Comparison of ENCODE assay signal across 30 cellular contexts in the genomic region with DNA sequence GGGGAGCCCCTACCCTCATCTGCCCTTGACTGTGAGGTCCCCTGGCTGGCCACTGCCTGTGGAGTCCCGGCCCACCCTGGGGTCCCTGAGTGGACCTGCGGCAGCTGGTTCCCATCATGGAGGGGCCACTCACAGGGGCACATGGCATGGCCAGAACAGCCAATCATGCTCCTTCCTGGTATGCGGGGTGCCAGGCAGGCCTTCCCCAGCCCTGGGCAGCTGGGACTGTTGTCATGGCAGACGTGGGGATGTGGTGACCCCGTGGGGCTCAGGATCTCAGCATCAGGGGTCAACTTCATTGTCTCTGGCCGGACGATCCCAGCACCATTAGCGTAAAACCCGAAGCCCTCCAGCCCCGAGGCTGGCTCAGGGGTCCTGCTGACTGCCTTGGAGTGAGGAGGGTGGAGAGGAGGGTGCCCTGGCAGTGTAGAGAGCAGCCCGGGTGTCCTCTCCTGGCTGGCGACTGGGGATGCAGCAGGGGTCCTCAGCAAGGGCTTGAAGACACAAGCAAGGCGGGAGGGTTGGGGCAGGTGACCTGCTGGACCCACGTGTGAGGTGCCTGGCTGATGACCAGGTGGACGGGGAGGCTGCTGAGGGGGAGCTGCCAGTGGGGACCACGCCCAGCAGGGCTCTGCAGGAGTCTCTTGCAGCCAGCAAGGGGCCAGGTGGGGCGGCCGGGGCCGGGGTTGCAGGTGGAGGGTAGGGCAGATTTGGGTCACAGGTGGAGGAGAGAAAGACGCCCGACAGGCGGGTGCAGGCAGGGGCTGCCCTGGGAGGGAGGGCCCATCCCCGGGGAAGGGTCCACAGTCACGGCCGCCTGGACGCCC. TPM values are rescaled to one million over a fixed set of nuclear protein-coding genes. Genes with fewer than 3 reads are reported as not detected.
DNase-seq lines count a peak whose midpoint lies in the region; ATAC-seq, FAIRE-seq and TF ChIP-seq lines count a peak whose summit lies in the region.
"Had no signal": no experiment of that assay in that cellular context is flagged by ENCODE, and none has a peak within 500 bp of the region (broad histone marks: within the 10 kb centered on the region; RNA-seq: fewer than 3 reads in every experiment).

No MANE protein-coding gene starts in this region.

- FAIRE-seq in HepG2 (lab: Jason Lieb, UNC), result no peak
- FAIRE-seq in GM19239 (lab: Jason Lieb, UNC), result no peak
- FAIRE-seq: A204.1, GM12891 had no signal

- DNase-seq in right lobe of liver (peak in 2 of 3 donors; percentile 15 to 57), HepG2 (ENCODE audit: low spot score) (no peak), heart left ventricle (peak in 3 of 5 donors; percentile 41 to 72 (median 53)), ovary (peak in 3 of 5 donors; percentile 22 to 38 (median 23)), aorta (peak; percentile 49 to 68), GM19239 (ENCODE audit: insufficient read length, low spot score) (no peak), NCI-H2029 (lab: John Stamatoyannopoulos, UW) (no peak)
- DNase-seq: activated CD8-positive, alpha-beta T cell treated with anti-CD3 and anti-CD28 coated beads for 36 hours; central memory CD4-positive, alpha-beta T cell; dermis blood vessel endothelial cell; foreskin keratinocyte; GOT3; hippocampal formation; KG1; MG63; naive B cell; NCI-H1105 treated with DMSO at 0.1 percent for 48 hours; NCI-H748 treated with DMSO at 0.1 percent for 48 hours; RPMI8226; SK-N-SH; stimulated activated CD4-positive, alpha-beta T cell treated with anti-CD3 and anti-CD28 coated beads, Interleukin-4, amount 100 ng/mL, for 24 hours; stimulated activated naive B cell treated with anti-CD40 and anti-IgM and Interleukin-4, amounts not matched to agents 10 μg/mL and 1 μg/mL and 100 μg/mL, for 72 hours; thyroid gland had no signal

- TF ChIP-seq RAD21 in HepG2 (CRISPR knock-in tag; IDR thresholded peaks at IDR 0.05), result no peak

- TF ChIP-seq CTCF in right lobe of liver (IDR thresholded peaks at IDR 0.05), result no peak
- no peak for TF ChIP-seq CTCF in HepG2 (CRISPR knock-in tag; IDR thresholded peaks at IDR 0.05)
- TF ChIP-seq CTCF in heart left ventricle (IDR thresholded peaks at IDR 0.05), result no peak
- TF ChIP-seq CTCF in ovary (IDR thresholded peaks at IDR 0.05), result no peak

- H3K4me3 ChIP-seq in right lobe of liver, result no peak overlapping the region
- H3K4me3 ChIP-seq in HepG2 (replicated peaks in 1 of 3; ENCODE audit: insufficient read depth in 1 of 3, low read depth in 2 of 3, low read length in 3 of 3), result no peak overlapping the region
- no peak overlapping the region for H3K4me3 ChIP-seq in heart left ventricle
- no peak overlapping the region for H3K4me3 ChIP-seq in ovary
- no peak overlapping the region for H3K4me3 ChIP-seq in aorta (ENCODE audit: low read length in 2 of 2)
- H3K4me3 ChIP-seq: ascending aorta, esophagus muscularis mucosa, MG63, thyroid gland had no signal

- H3K4me2 ChIP-seq in HepG2 (ENCODE audit: low read depth, low read length), result no peak overlapping the region
- H3K4me2 ChIP-seq: SK-N-SH had no signal

- in situ Hi-C loops in HepG2 (cut with HindIII; ENCODE audit: extremely low pct_ligation_motif_present, low pct_unique_long_range_greater_than_20kb), result no loop called here

- intact Hi-C loops in right lobe of liver (cut with DNase I) (no loop called here), HepG2 (cut with micrococcal nuclease; ENCODE audit: unreplicated experiment) (no loop called here), heart left ventricle (cut with DNase I) (no loop called here), ovary (cut with DNase I) (no loop called here), aorta (cut with DNase I) (no loop called here)

- no TSS peak for BruUV-seq in HepG2 (replicated peaks; lab: Mats Ljungman, UMichigan)

- TF ChIP-seq EP300 in HepG2 (IDR thresholded peaks at IDR 0.05; ENCODE audit: low read depth in 2 of 2, low read length in 2 of 2) (no peak), HepG2 (CRISPR knock-in tag; IDR thresholded peaks at IDR 0.05; ENCODE audit: borderline replicate concordance) (no peak), ovary (IDR thresholded peaks at IDR 0.05) (no peak)

- ATAC-seq in right lobe of liver, result no peak
- no peak for ATAC-seq in HepG2
- ATAC-seq in heart left ventricle, result peak in 3 of 4 donors; percentile 0 to 3 (median 0)
- ATAC-seq in aorta (ENCODE audit: low FRiP score), result no peak
- no peak for ATAC-seq in GM18907 (IDR thresholded peaks at IDR 0.05; ENCODE audit: unreplicated experiment)
- ATAC-seq: activated CD8-positive, alpha-beta T cell treated with anti-CD3 and anti-CD28 coated beads for 36 hours; foreskin keratinocyte; stimulated activated naive B cell treated with anti-CD40 and anti-IgM and Interleukin-4, amounts not matched to agents 10 μg/mL and 1 μg/mL and 100 μg/mL, for 72 hours; T-helper 17 cell had no signal

- H3K27me3 ChIP-seq in right lobe of liver (no peaks in the 10 kb centered on the region), HepG2 (ENCODE audit: control insufficient read depth in 1 of 2, insufficient read depth in 2 of 2, low read length in 2 of 2) (peaks cover 3 to 5% of the 10 kb centered on the region in 2 experiments; a peak in 4 of 5 replicates), heart left ventricle (no peaks in the 10 kb centered on the region), ovary (no peaks in the 10 kb centered on the region), aorta (ENCODE audit: control insufficient read depth in 1 of 2, insufficient read depth in 2 of 2, low read length in 1 of 2) (no peaks in the 10 kb centered on the region)
- H3K27me3 ChIP-seq: ascending aorta, foreskin keratinocyte, MG63, thyroid gland had no signal

- CTCF ChIA-PET in HepG2 (lab: Yijun Ruan, JAX; ENCODE audit: low intra/inter-chr PET ratio, low total read pairs), result no interaction called here

- H3K36me3 ChIP-seq in right lobe of liver, result no peaks in the 10 kb centered on the region
- no peaks in the 10 kb centered on the region for H3K36me3 ChIP-seq in HepG2 (replicated peaks in 1 of 2; ENCODE audit: control insufficient read depth in 1 of 2, insufficient read depth in 2 of 2, low read length in 2 of 2)
- H3K36me3 ChIP-seq in heart left ventricle, result peaks cover 0 to 10% (median 0%) of the 10 kb centered on the region in 9 donors
- no peaks in the 10 kb centered on the region for H3K36me3 ChIP-seq in ovary
- H3K36me3 ChIP-seq in aorta (ENCODE audit: control insufficient read depth in 1 of 2, insufficient read depth in 2 of 2, low read length in 1 of 2), result no peaks in the 10 kb centered on the region
- H3K36me3 ChIP-seq: ascending aorta, esophagus muscularis mucosa, MG63, thyroid gland had no signal

- no peak for TF ChIP-seq POLR2A in right lobe of liver (IDR thresholded peaks at IDR 0.05)
- TF ChIP-seq POLR2A in HepG2 (IDR thresholded peaks at IDR 0.05; ENCODE audit: insufficient read depth in 1 of 2, low read depth in 2 of 2, low read length in 2 of 2), result no peak
- TF ChIP-seq POLR2A in heart left ventricle (IDR thresholded peaks at IDR 0.05), result no peak
- no peak for TF ChIP-seq POLR2A in ovary (IDR thresholded peaks at IDR 0.05)

- WGBS in right lobe of liver (ENCODE audit: insufficient coverage, low coverage, low lambda C conversion rate, missing lambda C conversion rate), result 88% methylated on average over 5 of the region's 26 CpGs
- 34% methylated on average over 12 of the region's 26 CpGs for WGBS in HepG2 (ENCODE audit: low lambda C conversion rate)
- 69 to 79% (median 75%) methylated on average over 18 to 26 of the region's 26 CpGs for WGBS in heart left ventricle, 4 donors
- 76 to 79% (median 76%) methylated on average over 26 of the region's 26 CpGs for WGBS in ovary, 3 donors
- WGBS in aorta, 2 donors, result 83 to 88% methylated on average over 26 of the region's 26 CpGs

- no peaks in the 10 kb centered on the region for H3K79me2 ChIP-seq in HepG2 (ENCODE audit: insufficient read depth, low read length)

- H3K9ac ChIP-seq in HepG2 (ENCODE audit: insufficient read depth, low read depth, low read length), result no peak overlapping the region
- H3K9ac ChIP-seq: SK-N-SH had no signal

- H3K27ac ChIP-seq in right lobe of liver (no peak overlapping the region), HepG2 (ENCODE audit: extremely low read length, insufficient read depth, low read length) (no peak overlapping the region), heart left ventricle (peak overlapping the region; percentile 9 to 95 (median 70)), ovary (peak overlapping the region in 1 of 2 donors; percentile 63), aorta (ENCODE audit: low read depth in 1 of 2, low read length in 2 of 2) (no peak overlapping the region)
- H3K27ac ChIP-seq: ascending aorta, esophagus muscularis mucosa, foreskin keratinocyte, thyroid gland had no signal

- no peak overlapping the region for H2AFZ ChIP-seq in HepG2 (ENCODE audit: low read length)

- H3K4me1 ChIP-seq in right lobe of liver, result no peaks in the 10 kb centered on the region
- no peaks in the 10 kb centered on the region; the same call in 1 of the 2 replicates for H3K4me1 ChIP-seq in HepG2 (ENCODE audit: insufficient read depth, low read length)
- H3K4me1 ChIP-seq in heart left ventricle, result peaks cover 0 to 37% (median 0%) of the 10 kb centered on the region in 12 donors
- H3K4me1 ChIP-seq in ovary (ENCODE audit: insufficient read depth), result no peaks in the 10 kb centered on the region
- no peaks in the 10 kb centered on the region for H3K4me1 ChIP-seq in aorta (ENCODE audit: control insufficient read depth in 1 of 2, insufficient read depth in 2 of 2, low read length in 2 of 2)
- H3K4me1 ChIP-seq: ascending aorta, esophagus muscularis mucosa, foreskin keratinocyte, thyroid gland had no signal

- no peaks in the 10 kb centered on the region for H4K20me1 ChIP-seq in HepG2 (ENCODE audit: insufficient read depth, low read length)

- POLR2A ChIA-PET in HepG2 (lab: Yijun Ruan, JAX), result no interaction called here

- H3K9me3 ChIP-seq in right lobe of liver (no peaks in the 10 kb centered on the region), HepG2 (ENCODE audit: low read length) (no peaks in the 10 kb centered on the region), heart left ventricle (no peaks in the 10 kb centered on the region), ovary (no peaks in the 10 kb centered on the region), aorta (ENCODE audit: control insufficient read depth, low read length) (no peaks in the 10 kb centered on the region)
- H3K9me3 ChIP-seq: ascending aorta, esophagus muscularis mucosa, MG63, SK-N-SH, thyroid gland had no signal

RNA-seq across cellular contexts. Expression of gene TRIM11, which starts 45.1 kb away (rescaled TPM):
- 1 to 10 TPM; 5.2 to 8.3 (median 7.1) TPM for total RNA-seq in right lobe of liver
- 9.7 and 16.1 TPM in 2 replicates for total RNA-seq in HepG2 (2016; rRNA removed; fragmentation: Illumina TruSeq; extraction: Trizol)
- 8.8 and 9.6 TPM in 2 replicates for total RNA-seq in HepG2 (2016; cell fraction: cytosol; rRNA removed; fragmentation: Illumina TruSeq; extraction: Trizol; ENCODE audit: low read depth)
- 10.0 and 15.4 TPM in 2 replicates for total RNA-seq in HepG2 (2016; cell fraction: insoluble cytoplasmic fraction; rRNA removed; fragmentation: Illumina TruSeq; extraction: Trizol)
- total RNA-seq in HepG2 (2016; cell fraction: membrane; rRNA removed; fragmentation: Illumina TruSeq; extraction: Trizol), result 12.1 and 13.4 TPM in 2 replicates
- 16.6 and 19.2 TPM in 2 replicates for total RNA-seq in HepG2 (2016; cell fraction: nucleus; rRNA removed; fragmentation: Illumina TruSeq; extraction: Trizol)
- polyA plus RNA-seq in HepG2 (2011; rRNA removed), result 6.3 and 8.8 TPM in 2 replicates
- 4.7 and 6.1 TPM in 2 replicates for polyA plus RNA-seq in HepG2 (2011; cell fraction: cytosol; rRNA removed)
- polyA plus RNA-seq in HepG2 (2011; cell fraction: nucleus; rRNA removed), result 33.2 and 33.5 TPM in 2 replicates
- polyA plus RNA-seq in HepG2 (2012), result 7.8 and 13.4 TPM in 2 replicates
- 1.3 and 1.5 TPM in 2 replicates for polyA plus RNA-seq in HepG2 (2016; cell fraction: cytosol; fragmentation: Illumina TruSeq; extraction: Trizol; ENCODE audit: low read depth)
- polyA plus RNA-seq in HepG2 (2016; cell fraction: insoluble cytoplasmic fraction; fragmentation: Illumina TruSeq; extraction: Trizol; ENCODE audit: low read depth), result 9.6 and 11.4 TPM in 2 replicates
- 2.2 and 2.7 TPM in 2 replicates for polyA plus RNA-seq in HepG2 (2016; cell fraction: membrane; fragmentation: Illumina TruSeq; extraction: Trizol; ENCODE audit: low read depth)
- 33.8 and 38.7 TPM in 2 replicates for polyA plus RNA-seq in HepG2 (2016; cell fraction: nucleus; fragmentation: Illumina TruSeq; extraction: Trizol; ENCODE audit: insufficient read depth, low read depth)
- polyA minus RNA-seq in HepG2 (2011; rRNA and poly(A)+ RNA removed; ENCODE audit: low replicate concordance), result 19.6 and 39.2 TPM in 2 replicates
- polyA minus RNA-seq in HepG2 (2011; cell fraction: cytosol; rRNA and poly(A)+ RNA removed), result 6.6 and 7.0 TPM in 2 replicates
- polyA minus RNA-seq in HepG2 (2011; cell fraction: nucleus; rRNA and poly(A)+ RNA removed), result 17.0 and 20.8 TPM in 2 replicates
- total RNA-seq in heart left ventricle, result 10 to 100 TPM in 4 of 9 donors, 1 to 10 TPM in 5; 6.7 to 13.8 (median 8.4) TPM
- 1 to 10 TPM; 4.7 to 9.8 TPM for polyA plus RNA-seq in heart left ventricle
- 10 to 100 TPM; 15.2 to 24.1 (median 20.0) TPM for total RNA-seq in ovary
- polyA plus RNA-seq in ovary, result 10 to 100 TPM in 1 of 2 donors, 1 to 10 TPM in 1; 2.4 to 10.3 TPM
- total RNA-seq in aorta, result 10 to 100 TPM; 16.2 to 20.3 TPM
- 10 to 100 TPM in 1 of 2 donors, 1 to 10 TPM in 1; 5.8 to 12.2 TPM for polyA plus RNA-seq in aorta

RNA-seq across cellular contexts. Expression of gene TRIM17, which starts 55.1 kb away (rescaled TPM):
- total RNA-seq in right lobe of liver (not detected), HepG2 (2016; rRNA removed; fragmentation: Illumina TruSeq; extraction: Trizol) (0.64 TPM in 1 of 2 replicates, not detected in the other), heart left ventricle (1 to 10 TPM in 1 of 9 donors, under 1 TPM in 5, not detected in 3; 0.27 to 1.7 (median 0.57) TPM), ovary (1 to 10 TPM; 1.7 to 10.0 (median 3.1) TPM), aorta (1 to 10 TPM in 1 of 2 donors, under 1 TPM in 1; 0.62 to 2.5 TPM)
- total RNA-seq in HepG2 (2016; cell fraction: cytosol; rRNA removed; fragmentation: Illumina TruSeq; extraction: Trizol; ENCODE audit: low read depth), result not detected in 2 replicates
- total RNA-seq in HepG2 (2016; cell fraction: insoluble cytoplasmic fraction; rRNA removed; fragmentation: Illumina TruSeq; extraction: Trizol), result 0.10 and 0.45 TPM in 2 replicates
- total RNA-seq in HepG2 (2016; cell fraction: membrane; rRNA removed; fragmentation: Illumina TruSeq; extraction: Trizol), result not detected in 2 replicates
- total RNA-seq in HepG2 (2016; cell fraction: nucleus; rRNA removed; fragmentation: Illumina TruSeq; extraction: Trizol), result 0.72 and 0.81 TPM in 2 replicates
- polyA plus RNA-seq in HepG2 (2011; rRNA removed) (0.22 and 0.32 TPM in 2 replicates), heart left ventricle (under 1 TPM; 0.08 to 0.11 TPM), ovary (1 to 10 TPM in 1 of 2 donors, under 1 TPM in 1; 0.72 to 1.4 TPM), aorta (not detected)
- 0.10 and 0.11 TPM in 2 replicates for polyA plus RNA-seq in HepG2 (2011; cell fraction: cytosol; rRNA removed)
- 1.6 and 1.9 TPM in 2 replicates for polyA plus RNA-seq in HepG2 (2011; cell fraction: nucleus; rRNA removed)
- 0.24 and 0.27 TPM in 2 replicates for polyA plus RNA-seq in HepG2 (2012)
- polyA plus RNA-seq in HepG2 (2016; cell fraction: cytosol; fragmentation: Illumina TruSeq; extraction: Trizol; ENCODE audit: low read depth), result not detected in 2 replicates
- 0.14 and 0.22 TPM in 2 replicates for polyA plus RNA-seq in HepG2 (2016; cell fraction: insoluble cytoplasmic fraction; fragmentation: Illumina TruSeq; extraction: Trizol; ENCODE audit: low read depth)
- not detected in 2 replicates for polyA plus RNA-seq in HepG2 (2016; cell fraction: membrane; fragmentation: Illumina TruSeq; extraction: Trizol; ENCODE audit: low read depth)
- 1.2 and 1.4 TPM in 2 replicates for polyA plus RNA-seq in HepG2 (2016; cell fraction: nucleus; fragmentation: Illumina TruSeq; extraction: Trizol; ENCODE audit: insufficient read depth, low read depth)
- 0.58 TPM in 1 of 2 replicates, not detected in the other for polyA minus RNA-seq in HepG2 (2011; rRNA and poly(A)+ RNA removed; ENCODE audit: low replicate concordance)
- polyA minus RNA-seq in HepG2 (2011; cell fraction: cytosol; rRNA and poly(A)+ RNA removed), result not detected in 2 replicates
- 0.64 and 0.75 TPM in 2 replicates for polyA minus RNA-seq in HepG2 (2011; cell fraction: nucleus; rRNA and poly(A)+ RNA removed)
- total RNA-seq: ascending aorta, dermis blood vessel endothelial cell, esophagus muscularis mucosa, HT1080 had no signal

Comparison
In these comparisons a context has a peak if more than half of its experiments do, and no peak if none do; other contexts are left out.
1. DNase-seq: peak in right lobe of liver (2 of 3), heart left ventricle (3 of 5), ovary (3 of 5) and aorta (2 of 2); none in HepG2 (single experiment), GM19239 (single experiment) and NCI-H2029 (single experiment).
2. ATAC-seq: peak in heart left ventricle (3 of 4); none in right lobe of liver (0 of 4), HepG2 (single experiment), aorta (single experiment) and GM18907 (single experiment).
3. H3K27ac ChIP-seq: peak in heart left ventricle (12 of 12); none in right lobe of liver (0 of 3), HepG2 (single experiment) and aorta (0 of 2).